ENCODE assay signal across 24 cellular contexts in the genomic region with DNA sequence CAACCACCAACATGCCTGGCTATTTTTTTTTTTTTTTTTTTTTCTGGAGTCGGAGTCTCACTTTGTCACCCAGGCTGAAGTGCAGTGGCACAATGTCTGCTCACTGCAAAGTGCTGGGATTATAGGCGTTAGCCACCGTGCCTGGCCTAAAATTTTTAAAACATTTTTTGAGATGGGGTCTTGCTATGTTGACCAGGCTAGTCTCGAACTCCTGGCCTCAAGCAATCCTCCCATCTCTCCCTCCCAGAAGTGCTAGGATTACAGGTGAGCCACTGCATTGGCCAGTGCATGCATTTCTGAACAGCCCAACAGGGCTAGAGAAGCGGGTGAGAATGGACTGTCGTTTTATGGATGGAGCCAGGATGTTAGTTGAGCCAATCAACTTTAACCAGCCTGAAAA.
"Had no signal": no experiment of that assay in that cellular context is flagged by ENCODE, and none has a peak within 500 bp of the region (broad histone marks: within the 10 kb centered on the region; RNA-seq: fewer than 3 reads in every experiment).

No MANE protein-coding gene starts in this region.

- H3K4me3 ChIP-seq: adrenal gland, body of pancreas, gastrocnemius medialis had no signal

- DNase-seq: activated CD4-positive, alpha-beta T cell treated with anti-CD3 and anti-CD28 coated beads for 48 hours; activated CD4-positive, alpha-beta T cell treated with anti-CD3 and anti-CD28 coated beads, Interleukin-2, amount 50 U/mL, for 1 hour; activated CD4-positive, alpha-beta T cell treated with anti-CD3 and anti-CD28 coated beads, Interleukin-2, amount 50 U/mL, for 48 hours; activated CD8-positive, alpha-beta T cell treated with anti-CD3 and anti-CD28 coated beads for 36 hours; activated effector memory CD4-positive, alpha-beta T cell treated with anti-CD3 and anti-CD28 coated beads, Interleukin-2, amount 50 U/mL, for 16 hours; activated naive CD4-positive, alpha-beta T cell treated with anti-CD3 and anti-CD28 coated beads for 36 hours; activated naive CD8-positive, alpha-beta T cell treated with anti-CD3 and anti-CD28 coated beads for 36 hours; activated naive CD8-positive, alpha-beta T cell treated with anti-CD3 and anti-CD28 coated beads, Interleukin-2, amount 50 U/mL, for 24 hours; activated T-cell treated with anti-CD3 and anti-CD28 coated beads, Interleukin-2, amount 50 U/mL, for 1 hour; activated T-cell treated with anti-CD3 and anti-CD28 coated beads, Interleukin-2, amount 50 U/mL, for 48 hours; amygdala; body of pancreas; caudate nucleus; effector memory CD4-positive, alpha-beta T cell; endodermal cell; foreskin keratinocyte; gastrocnemius medialis; glutamatergic neuron; T-helper 2 cell had no signal

- H3K36me3 Mint-ChIP-seq: activated naive CD4-positive, alpha-beta T cell treated with anti-CD3 and anti-CD28 coated beads, Interleukin-2, amount 50 U/mL, for 24 hours; activated naive CD8-positive, alpha-beta T cell treated with anti-CD3 and anti-CD28 coated beads for 36 hours had no signal

- H3K4me3 Mint-ChIP-seq: activated CD8-positive, alpha-beta T cell treated with anti-CD3 and anti-CD28 coated beads for 36 hours; activated naive CD4-positive, alpha-beta T cell treated with anti-CD3 and anti-CD28 coated beads for 36 hours; activated naive CD4-positive, alpha-beta T cell treated with anti-CD3 and anti-CD28 coated beads, Interleukin-2, amount 50 U/mL, for 24 hours; activated naive CD8-positive, alpha-beta T cell treated with anti-CD3 and anti-CD28 coated beads for 36 hours; activated naive CD8-positive, alpha-beta T cell treated with anti-CD3 and anti-CD28 coated beads, Interleukin-2, amount 50 U/mL, for 24 hours; activated T-helper 1 cell treated with anti-CD3 and anti-CD28 coated beads, Interleukin-12 subunit alpha, Interleukin-12 subunit beta, Interleukin-2, Interleukin-4 antibody, amounts not matched to agents 30 ng/mL and 10 ng/mL and 1 ng/mL, durations not matched to agents 14 hours and 24 hours and 36 hours; endodermal cell had no signal

- H3K4me1 Mint-ChIP-seq: activated naive CD4-positive, alpha-beta T cell treated with anti-CD3 and anti-CD28 coated beads, Interleukin-2, amount 50 U/mL, for 24 hours; activated naive CD8-positive, alpha-beta T cell treated with anti-CD3 and anti-CD28 coated beads for 36 hours; activated naive CD8-positive, alpha-beta T cell treated with anti-CD3 and anti-CD28 coated beads, Interleukin-2, amount 50 U/mL, for 24 hours; endodermal cell had no signal

- H3K27ac Mint-ChIP-seq: activated CD8-positive, alpha-beta T cell treated with anti-CD3 and anti-CD28 coated beads for 36 hours; activated naive CD4-positive, alpha-beta T cell treated with anti-CD3 and anti-CD28 coated beads for 36 hours; activated naive CD4-positive, alpha-beta T cell treated with anti-CD3 and anti-CD28 coated beads, Interleukin-2, amount 50 U/mL, for 24 hours; activated naive CD8-positive, alpha-beta T cell treated with anti-CD3 and anti-CD28 coated beads for 36 hours; activated naive CD8-positive, alpha-beta T cell treated with anti-CD3 and anti-CD28 coated beads, Interleukin-2, amount 50 U/mL, for 24 hours; activated T-helper 1 cell treated with anti-CD3 and anti-CD28 coated beads, Interleukin-12 subunit alpha, Interleukin-12 subunit beta, Interleukin-2, Interleukin-4 antibody, amounts not matched to agents 30 ng/mL and 10 ng/mL and 1 ng/mL, durations not matched to agents 14 hours and 24 hours and 36 hours; activated T-helper 2 cell treated with anti-CD3 and anti-CD28 coated beads, Interferon-gamma antibody, Interleukin-2, Interleukin-4, amounts not matched to agents 10 μg/mL and 5 μg/mL and 100 μg/mL, durations not matched to agents 14 hours and 24 hours and 36 hours; endodermal cell had no signal

- H3K27ac ChIP-seq: adrenal gland, body of pancreas, foreskin keratinocyte had no signal

- H3K9me3 Mint-ChIP-seq: activated CD8-positive, alpha-beta T cell treated with anti-CD3 and anti-CD28 coated beads for 36 hours; activated naive CD4-positive, alpha-beta T cell treated with anti-CD3 and anti-CD28 coated beads for 36 hours; activated naive CD4-positive, alpha-beta T cell treated with anti-CD3 and anti-CD28 coated beads, Interleukin-2, amount 50 U/mL, for 24 hours; activated naive CD8-positive, alpha-beta T cell treated with anti-CD3 and anti-CD28 coated beads for 36 hours; activated naive CD8-positive, alpha-beta T cell treated with anti-CD3 and anti-CD28 coated beads, Interleukin-2, amount 50 U/mL, for 24 hours; activated T-helper 1 cell treated with anti-CD3 and anti-CD28 coated beads, Interleukin-12 subunit alpha, Interleukin-12 subunit beta, Interleukin-2, Interleukin-4 antibody, amounts not matched to agents 30 ng/mL and 10 ng/mL and 1 ng/mL, durations not matched to agents 14 hours and 24 hours and 36 hours; activated T-helper 2 cell treated with anti-CD3 and anti-CD28 coated beads, Interferon-gamma antibody, Interleukin-2, Interleukin-4, amounts not matched to agents 10 μg/mL and 5 μg/mL and 100 μg/mL, durations not matched to agents 14 hours and 24 hours and 36 hours had no signal

- ATAC-seq: activated CD8-positive, alpha-beta T cell treated with anti-CD3 and anti-CD28 coated beads for 36 hours; activated naive CD8-positive, alpha-beta T cell treated with anti-CD3 and anti-CD28 coated beads, Interleukin-2, amount 50 U/mL, for 24 hours; body of pancreas; esophagus mucosa; foreskin keratinocyte; gastrocnemius medialis had no signal

- H3K27me3 Mint-ChIP-seq: activated naive CD4-positive, alpha-beta T cell treated with anti-CD3 and anti-CD28 coated beads, Interleukin-2, amount 50 U/mL, for 24 hours had no signal
